In the genomic region with DNA sequence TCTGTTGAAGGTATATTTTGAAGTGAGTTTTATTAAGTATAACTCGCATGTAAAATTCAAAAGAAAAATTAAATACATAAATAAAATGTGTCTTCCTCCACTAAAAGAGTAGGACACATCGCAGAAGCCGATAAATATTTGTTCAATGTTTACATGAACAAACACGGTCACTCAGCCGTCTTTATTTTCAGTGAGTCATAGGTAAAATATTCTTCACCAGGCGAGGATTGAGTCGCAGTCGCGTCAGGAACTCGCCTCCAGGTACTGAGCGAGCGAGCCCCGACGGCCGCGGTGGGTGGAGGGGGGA, we compare ENCODE assay signal across 8 cellular contexts. TPM values are rescaled to one million over a fixed set of nuclear protein-coding genes. Genes with fewer than 3 reads are reported as not detected.
A peak's percentile ranks its signal among the peaks of the same experiment; 100 is the strongest.
DNase-seq lines count a peak whose midpoint lies in the region; ATAC-seq and TF ChIP-seq lines count a peak whose summit lies in the region.

No MANE protein-coding gene starts in this region.

- DNase-seq in T-helper 17 cell (no peak), fibroblast of the aortic adventitia (ENCODE audit: low read depth) (no peak), skeletal muscle cell (ENCODE audit: low read depth) (no peak), cortex of kidney (lab: John Stamatoyannopoulos, UW) (no peak), MV-4-11 (lab: John Stamatoyannopoulos, UW) (no peak), NCI-H446 (lab: John Stamatoyannopoulos, UW) (no peak), nucleus accumbens (lab: John Stamatoyannopoulos, UW) (no peak)

- H3K4me3 ChIP-seq in GM12875 (ENCODE audit: low read depth, low read length), result peak overlapping the region; percentile 41
- peak overlapping the region; percentile 67 for H3K4me3 ChIP-seq in fibroblast of the aortic adventitia (ENCODE audit: low read depth, low read length)
- peak overlapping the region; percentile 67 for H3K4me3 ChIP-seq in skeletal muscle cell (ENCODE audit: low read depth, low read length)

- H3K4me1 Mint-ChIP-seq in T-helper 17 cell, result peaks cover 6% of the 10 kb centered on the region

- H3K36me3 Mint-ChIP-seq in T-helper 17 cell (ENCODE audit: low read depth), result no peaks in the 10 kb centered on the region

- peak overlapping the region; percentile 87 for H3K27ac Mint-ChIP-seq in T-helper 17 cell

- TF ChIP-seq CTCF in GM12875 (IDR thresholded peaks at IDR 0.05; ENCODE audit: borderline replicate concordance, insufficient read depth, low read depth, low read length), result no peak
- no peak for TF ChIP-seq CTCF in fibroblast of the aortic adventitia (IDR thresholded peaks at IDR 0.05; ENCODE audit: insufficient read depth, low read length)

- H3K9me3 ChIP-seq in T-helper 17 cell (ENCODE audit: control insufficient read depth, low read length, poor library complexity, severe bottlenecking), result no peaks in the 10 kb centered on the region

- H3K27me3 Mint-ChIP-seq in T-helper 17 cell, result no peaks in the 10 kb centered on the region

- peak overlapping the region; percentile 87 for H3K4me3 Mint-ChIP-seq in T-helper 17 cell

- ATAC-seq in T-helper 17 cell, result no peak

RNA-seq across cellular contexts. Expression of a gene that starts 0.3 kb away (rescaled TPM):
- 10 to 100 TPM; 40.7 to 53.0 TPM for total RNA-seq in T-helper 17 cell
- 61.5 and 143 TPM in 2 replicates for total RNA-seq in fibroblast of the aortic adventitia (ENCODE audit: low replicate concordance)

RNA-seq across cellular contexts. Expression of a gene that starts 3.9 kb away (rescaled TPM):
- 1 to 10 TPM; 2.2 to 5.6 TPM for total RNA-seq in T-helper 17 cell
- 6.4 and 7.8 TPM in 2 replicates for total RNA-seq in fibroblast of the aortic adventitia (ENCODE audit: low replicate concordance)

RNA-seq across cellular contexts. Expression of a gene that starts 44.6 kb away (rescaled TPM):
- total RNA-seq in T-helper 17 cell (1 to 10 TPM; 4.3 to 6.9 TPM), fibroblast of the aortic adventitia (ENCODE audit: low replicate concordance) (15.0 and 15.3 TPM in 2 replicates)

RNA-seq across cellular contexts. Expression of a gene that starts 44.6 kb away (rescaled TPM):
- total RNA-seq in T-helper 17 cell (10 to 100 TPM; 12.2 to 18.0 TPM), fibroblast of the aortic adventitia (ENCODE audit: low replicate concordance) (1.6 TPM in 2 replicates)

RNA-seq across cellular contexts. Expression of a gene that starts 44.9 kb away (rescaled TPM):
- total RNA-seq in T-helper 17 cell (10 to 100 TPM; 11.1 to 12.4 TPM), fibroblast of the aortic adventitia (ENCODE audit: low replicate concordance) (8.5 and 17.4 TPM in 2 replicates)
